ENCODE assay signal across 1 cellular context in genomic region chr12:54280401-54281260, GRCh38.
TF ChIP-seq lines count a peak whose summit lies in the region.

Gene HNRNPA1, plus strand, starts transcription at chr12:54280726. Its CDS starts 82 bp downstream, at chr12:54280808.

TF ChIP-seq in HepG2, 621 proteins besides CTCF, POLR2A, EP300 and RAD21 (continued from another document and continues in another):
- TF ChIP-seq REST (IDR thresholded peaks at IDR 0.05; ENCODE audit: borderline replicate concordance in 1 of 2, low read depth in 1 of 2, low read length in 2 of 2), result peak in 1 of 2 experiments; percentile 82; a peak in 2 of 4 replicates
- TF ChIP-seq NRL (CRISPR knock-in tag; IDR thresholded peaks at IDR 0.05; ENCODE audit: borderline replicate concordance), result peak; percentile 85; the same call in 1 of the 2 replicates
- peak; percentile 48; the same call in 1 of the 2 replicates for TF ChIP-seq ZNF264 (CRISPR knock-in tag; IDR thresholded peaks at IDR 0.05)
- TF ChIP-seq SOX6 (IDR thresholded peaks at IDR 0.05), result no peak
- TF ChIP-seq SOX6 (CRISPR knock-in tag; IDR thresholded peaks at IDR 0.05), result peak; percentile 12; the same call in 1 of the 2 replicates
- no peak for TF ChIP-seq ZNF790 (CRISPR knock-in tag; IDR thresholded peaks at IDR 0.05; ENCODE audit: borderline replicate concordance)
- peak; percentile 83 for TF ChIP-seq AGO2 (optimal IDR thresholded peaks at IDR 0.05; ENCODE audit: low read depth, low read length)
- no peak for TF ChIP-seq MAZ (IDR thresholded peaks at IDR 0.05; ENCODE audit: borderline replicate concordance, low read depth, low read length)
- TF ChIP-seq MAZ (CRISPR knock-in tag; IDR thresholded peaks at IDR 0.05; ENCODE audit: low read depth), result peak; percentile 79; the same call in 1 of the 2 replicates
- no peak for TF ChIP-seq TCF12 (IDR thresholded peaks at IDR 0.05)
- 0 out of 2 replicates have a peak, but pooled peaks have one; percentile 9 for TF ChIP-seq TCF12 (CRISPR knock-in tag; IDR thresholded peaks at IDR 0.05)
- TF ChIP-seq MXD1 (CRISPR knock-in tag; IDR thresholded peaks at IDR 0.05), result no peak
- TF ChIP-seq CEBPG (CRISPR knock-in tag; IDR thresholded peaks at IDR 0.05), result no peak
- TF ChIP-seq ZNF275 (CRISPR knock-in tag; IDR thresholded peaks at IDR 0.05; ENCODE audit: borderline replicate concordance), result peak; percentile 55; the same call in 1 of the 2 replicates
- TF ChIP-seq KMT2B (CRISPR knock-in tag; IDR thresholded peaks at IDR 0.05), result 0 out of 2 replicates have a peak, but pooled peaks have one; percentile 17
- TF ChIP-seq ZNF274 (CRISPR knock-in tag; IDR thresholded peaks at IDR 0.05), result peak; percentile 50; the same call in 1 of the 2 replicates
- no peak for TF ChIP-seq BCL3 (CRISPR knock-in tag; IDR thresholded peaks at IDR 0.05)
- TF ChIP-seq ZNF609 (CRISPR knock-in tag; IDR thresholded peaks at IDR 0.05; ENCODE audit: borderline replicate concordance), result 0 out of 2 replicates have a peak, but pooled peaks have one; percentile 39
- no peak for TF ChIP-seq TCF7 (IDR thresholded peaks at IDR 0.05; ENCODE audit: low read depth)
- 0 out of 2 replicates have a peak, but pooled peaks have one; percentile 19 for TF ChIP-seq SP5 (CRISPR knock-in tag; IDR thresholded peaks at IDR 0.05; ENCODE audit: borderline replicate concordance, low read depth)
- TF ChIP-seq CCAR2 (optimal IDR thresholded peaks at IDR 0.05; ENCODE audit: low read depth, low read length), result no peak
- TF ChIP-seq NFE2L1 (CRISPR knock-in tag; IDR thresholded peaks at IDR 0.05; ENCODE audit: borderline replicate concordance), result 0 out of 2 replicates have a peak, but pooled peaks have one; percentile 66
- TF ChIP-seq FOSL2 (CRISPR knock-in tag; IDR thresholded peaks at IDR 0.05), result peak; percentile 15; the same call in 1 of the 2 replicates
- TF ChIP-seq PAXIP1 (CRISPR knock-in tag; conservative IDR thresholded peaks at IDR 0.05), result peak; percentile 6; the same call in 1 of the 2 replicates
- TF ChIP-seq FOXJ3 (CRISPR knock-in tag; IDR thresholded peaks at IDR 0.05; ENCODE audit: borderline replicate concordance), result no peak
- peak; percentile 55; the same call in 1 of the 2 replicates for TF ChIP-seq MEIS2 (CRISPR knock-in tag; IDR thresholded peaks at IDR 0.05)
- TF ChIP-seq ZNF670 (CRISPR knock-in tag; IDR thresholded peaks at IDR 0.05; ENCODE audit: borderline replicate concordance), result peak; percentile 43; the same call in 1 of the 2 replicates
- TF ChIP-seq MIER3 (CRISPR knock-in tag; IDR thresholded peaks at IDR 0.05; ENCODE audit: borderline replicate concordance), result peak; percentile 71
- TF ChIP-seq E2F5 (CRISPR knock-in tag; conservative IDR thresholded peaks at IDR 0.05), result peak; percentile 52; the same call in 1 of the 2 replicates
- peak; percentile 62 for TF ChIP-seq ZNF430 (CRISPR knock-in tag; IDR thresholded peaks at IDR 0.05)
- 0 out of 2 replicates have a peak, but pooled peaks have one; percentile 16 for TF ChIP-seq PREB (CRISPR knock-in tag; IDR thresholded peaks at IDR 0.05)
- TF ChIP-seq SOX5 (CRISPR knock-in tag; IDR thresholded peaks at IDR 0.05; ENCODE audit: borderline replicate concordance), result 0 out of 2 replicates have a peak, but pooled peaks have one; percentile 14
- peak; percentile 84 for TF ChIP-seq IRF9 (CRISPR knock-in tag; IDR thresholded peaks at IDR 0.05; ENCODE audit: borderline replicate concordance)
- no peak; the same call in 1 of the 2 replicates for TF ChIP-seq SNAPC2 (CRISPR knock-in tag; IDR thresholded peaks at IDR 0.05)
- TF ChIP-seq DDIT3 (CRISPR knock-in tag; IDR thresholded peaks at IDR 0.05), result no peak
- peak; percentile 81; the same call in 1 of the 2 replicates for TF ChIP-seq ZNF251 (CRISPR knock-in tag; IDR thresholded peaks at IDR 0.05)
- TF ChIP-seq KLF11 (CRISPR knock-in tag; IDR thresholded peaks at IDR 0.05), result no peak; the same call in 1 of the 2 replicates
